1 cellular context compared by ENCODE assay signal in genomic region chr15:43133429-43134156, GRCh38.
A peak's percentile ranks its signal among the peaks of the same experiment; 100 is the strongest.
TF ChIP-seq lines count a peak whose summit lies in the region.

TMEM62 (plus strand) TSS chr15:43133586; CDS start chr15:43133803, 217 bp downstream.

TF ChIP-seq in HepG2, 621 proteins besides CTCF, POLR2A, EP300 and RAD21 (continued from another document and continues in another):
- TF ChIP-seq, protein P1, sequence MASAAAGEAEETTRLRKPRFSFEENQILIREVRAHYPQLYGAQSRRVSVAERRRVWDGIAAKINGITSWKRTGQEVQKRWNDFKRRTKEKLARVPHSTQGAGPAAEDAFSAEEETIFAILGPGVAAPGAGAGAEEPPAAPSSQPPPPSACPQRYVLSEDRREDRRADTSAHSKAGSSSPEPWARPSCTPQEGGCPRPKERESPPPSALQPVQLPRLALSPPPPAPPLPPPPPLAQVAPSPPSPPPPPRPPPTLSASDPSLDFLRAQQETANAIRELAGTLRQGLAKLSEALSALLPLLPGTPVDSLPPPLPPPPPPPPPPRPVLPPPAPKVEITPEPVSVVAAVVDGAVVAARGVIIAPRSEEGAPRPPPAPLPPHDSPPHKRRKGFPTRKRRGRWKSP (CRISPR knock-in tag; IDR thresholded peaks at IDR 0.05) = peak; percentile 60
- no peak for TF ChIP-seq JDP2 (CRISPR knock-in tag; IDR thresholded peaks at IDR 0.05; ENCODE audit: borderline replicate concordance)
- no peak for TF ChIP-seq FOXO1 (CRISPR knock-in tag; IDR thresholded peaks at IDR 0.05)
- TF ChIP-seq, protein P2, sequence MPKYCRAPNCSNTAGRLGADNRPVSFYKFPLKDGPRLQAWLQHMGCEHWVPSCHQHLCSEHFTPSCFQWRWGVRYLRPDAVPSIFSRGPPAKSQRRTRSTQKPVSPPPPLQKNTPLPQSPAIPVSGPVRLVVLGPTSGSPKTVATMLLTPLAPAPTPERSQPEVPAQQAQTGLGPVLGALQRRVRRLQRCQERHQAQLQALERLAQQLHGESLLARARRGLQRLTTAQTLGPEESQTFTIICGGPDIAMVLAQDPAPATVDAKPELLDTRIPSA (CRISPR knock-in tag; IDR thresholded peaks at IDR 0.05; ENCODE audit: borderline replicate concordance) = 0 out of 2 replicates have a peak, but pooled peaks have one; percentile 45
- peak; percentile 33; the same call in 1 of the 2 replicates for TF ChIP-seq GMEB1 (CRISPR knock-in tag; IDR thresholded peaks at IDR 0.05; ENCODE audit: borderline replicate concordance)
- TF ChIP-seq TEAD2 (CRISPR knock-in tag; IDR thresholded peaks at IDR 0.05) = no peak
- no peak for TF ChIP-seq RFXANK (CRISPR knock-in tag; IDR thresholded peaks at IDR 0.05)
- TF ChIP-seq ZNF850 (CRISPR knock-in tag; conservative IDR thresholded peaks at IDR 0.05) = no peak
- no peak for TF ChIP-seq FOXA3 (CRISPR knock-in tag; IDR thresholded peaks at IDR 0.05)
- TF ChIP-seq ZBTB7A (CRISPR knock-in tag; IDR thresholded peaks at IDR 0.05) = no peak
- TF ChIP-seq, protein P3, sequence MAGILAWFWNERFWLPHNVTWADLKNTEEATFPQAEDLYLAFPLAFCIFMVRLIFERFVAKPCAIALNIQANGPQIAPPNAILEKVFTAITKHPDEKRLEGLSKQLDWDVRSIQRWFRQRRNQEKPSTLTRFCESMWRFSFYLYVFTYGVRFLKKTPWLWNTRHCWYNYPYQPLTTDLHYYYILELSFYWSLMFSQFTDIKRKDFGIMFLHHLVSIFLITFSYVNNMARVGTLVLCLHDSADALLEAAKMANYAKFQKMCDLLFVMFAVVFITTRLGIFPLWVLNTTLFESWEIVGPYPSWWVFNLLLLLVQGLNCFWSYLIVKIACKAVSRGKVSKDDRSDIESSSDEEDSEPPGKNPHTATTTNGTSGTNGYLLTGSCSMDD (CRISPR knock-in tag; IDR thresholded peaks at IDR 0.05) = peak; percentile 71; the same call in 1 of the 2 replicates
- TF ChIP-seq SNAPC4 (CRISPR knock-in tag; IDR thresholded peaks at IDR 0.05) = no peak
- TF ChIP-seq ELF3 (CRISPR knock-in tag; IDR thresholded peaks at IDR 0.05) = 0 out of 2 replicates have a peak, but pooled peaks have one; percentile 23
- no peak for TF ChIP-seq SETDB1 (CRISPR knock-in tag; IDR thresholded peaks at IDR 0.05; ENCODE audit: borderline replicate concordance)
- TF ChIP-seq ETV5 (CRISPR knock-in tag; IDR thresholded peaks at IDR 0.05; ENCODE audit: borderline replicate concordance) = peak; percentile 82
- TF ChIP-seq MXD3 (CRISPR knock-in tag; IDR thresholded peaks at IDR 0.05) = peak; percentile 64; the same call in 1 of the 2 replicates
- peak; percentile 49; the same call in 1 of the 2 replicates for TF ChIP-seq ZNF264 (CRISPR knock-in tag; IDR thresholded peaks at IDR 0.05)
- TF ChIP-seq CREM (IDR thresholded peaks at IDR 0.05) = no peak
- no peak for TF ChIP-seq CREM (CRISPR knock-in tag; IDR thresholded peaks at IDR 0.05)
- TF ChIP-seq MEIS1 (CRISPR knock-in tag; IDR thresholded peaks at IDR 0.05; ENCODE audit: borderline replicate concordance) = no peak; the same call in 1 of the 2 replicates
- no peak for TF ChIP-seq PLSCR1 (CRISPR knock-in tag; IDR thresholded peaks at IDR 0.05; ENCODE audit: borderline replicate concordance)
- TF ChIP-seq AHDC1 (CRISPR knock-in tag; IDR thresholded peaks at IDR 0.05; ENCODE audit: borderline replicate concordance) = no peak
- no peak for TF ChIP-seq HNRNPUL1 (IDR thresholded peaks at IDR 0.05; ENCODE audit: low read depth, low read length)
- TF ChIP-seq ZFAT (CRISPR knock-in tag; conservative IDR thresholded peaks at IDR 0.05) = no peak
- TF ChIP-seq FOXP1 (IDR thresholded peaks at IDR 0.05) = no peak
- TF ChIP-seq FOXP1 (CRISPR knock-in tag; IDR thresholded peaks at IDR 0.05) = no peak
- TF ChIP-seq ZNF768 (CRISPR knock-in tag; IDR thresholded peaks at IDR 0.05) = peak; percentile 91
- TF ChIP-seq KDM3A (CRISPR knock-in tag; IDR thresholded peaks at IDR 0.05; ENCODE audit: low read depth) = no peak
- TF ChIP-seq NRL (CRISPR knock-in tag; IDR thresholded peaks at IDR 0.05; ENCODE audit: borderline replicate concordance) = no peak
- TF ChIP-seq ZNF460 (CRISPR knock-in tag; IDR thresholded peaks at IDR 0.05; ENCODE audit: borderline replicate concordance) = no peak
- peak; percentile 62; the same call in 1 of the 2 replicates for TF ChIP-seq ARID5B (CRISPR knock-in tag; IDR thresholded peaks at IDR 0.05)
